In genomic region chr4:87835732-87836131, GRCh38 we compare ENCODE assay signal across 33 cellular contexts. TPM values are rescaled to one million over a fixed set of nuclear protein-coding genes. Genes with fewer than 3 reads are reported as not detected.
"Had no signal": no experiment of that assay in that cellular context is flagged by ENCODE, and none has a peak within 500 bp of the region (broad histone marks: within the 10 kb centered on the region; RNA-seq: fewer than 3 reads in every experiment).

No MANE protein-coding gene starts in this region.

- H3K9ac ChIP-seq: parathyroid adenoma had no signal

- H3K36me3 Mint-ChIP-seq: activated CD8-positive, alpha-beta memory T cell treated with anti-CD3 and anti-CD28 coated beads, Interleukin-2, amount 10 ng/mL, durations not matched to agents 7 days and 5 days; activated naive CD4-positive, alpha-beta T cell treated with anti-CD3 and anti-CD28 coated beads, Interleukin-2, amount 50 U/mL, for 72 hours; stimulated activated memory B cell treated with anti-CD40 and anti-IgM and Interleukin-4, amounts not matched to agents 10 μg/mL and 1 μg/mL and 100 μg/mL, for 72 hours had no signal

- H3K9me3 ChIP-seq: colonic mucosa, gastrocnemius medialis, left ventricle myocardium inferior, neutrophil, right lobe of liver, stomach, transverse colon, vagina had no signal

- H3K4me1 Mint-ChIP-seq: activated CD4-positive, alpha-beta T cell treated with anti-CD3 and anti-CD28 coated beads, Interleukin-2, amount 10 ng/mL, durations not matched to agents 7 days and 5 days; activated CD8-positive, alpha-beta memory T cell treated with anti-CD3 and anti-CD28 coated beads, Interleukin-2, amount 10 ng/mL, durations not matched to agents 7 days and 5 days; central memory CD8-positive, alpha-beta T cell; nephron; stimulated activated memory B cell treated with anti-CD40 and anti-IgM and Interleukin-4, amounts not matched to agents 10 μg/mL and 1 μg/mL and 100 μg/mL, for 72 hours had no signal

- H3K9me3 Mint-ChIP-seq: activated CD4-positive, alpha-beta T cell treated with anti-CD3 and anti-CD28 coated beads, Interleukin-2, amount 10 ng/mL, durations not matched to agents 7 days and 5 days; activated CD8-positive, alpha-beta T cell treated with anti-CD3 and anti-CD28 coated beads for 36 hours; activated naive CD4-positive, alpha-beta T cell treated with anti-CD3 and anti-CD28 coated beads, Interleukin-2, amount 50 U/mL, for 72 hours; activated T-helper 1 cell treated with anti-CD3 and anti-CD28 coated beads, Interleukin-12 subunit alpha, Interleukin-12 subunit beta, Interleukin-2, Interleukin-4 antibody, amounts not matched to agents 30 ng/mL and 10 ng/mL and 1 ng/mL, durations not matched to agents 14 hours and 24 hours and 36 hours; central memory CD8-positive, alpha-beta T cell; effector memory CD8-positive, alpha-beta T cell; nephron; stimulated activated memory B cell treated with anti-CD40 and anti-IgM and Interleukin-4, amounts not matched to agents 10 μg/mL and 1 μg/mL and 100 μg/mL, for 72 hours had no signal

- H3K36me3 ChIP-seq: colonic mucosa, gastrocnemius medialis, left ventricle myocardium inferior, neutrophil, right lobe of liver, stomach, transverse colon, vagina, WERI-Rb-1 had no signal

- H3K79me2 ChIP-seq: parathyroid adenoma had no signal

- H3K27ac ChIP-seq: colonic mucosa, gastrocnemius medialis, left ventricle myocardium inferior, neutrophil, parathyroid adenoma, right lobe of liver, stomach, transverse colon, vagina, WERI-Rb-1 had no signal

- ATAC-seq: activated CD8-positive, alpha-beta memory T cell treated with anti-CD3 and anti-CD28 coated beads, Interleukin-2, amount 10 ng/mL, durations not matched to agents 7 days and 5 days; activated CD8-positive, alpha-beta T cell treated with anti-CD3 and anti-CD28 coated beads for 36 hours; activated naive CD4-positive, alpha-beta T cell treated with anti-CD3 and anti-CD28 coated beads, Interleukin-2, amount 50 U/mL, for 72 hours; effector memory CD8-positive, alpha-beta T cell; esophagus mucosa; gastrocnemius medialis had no signal

- H3K27me3 ChIP-seq: colonic mucosa, dorsolateral prefrontal cortex, gastrocnemius medialis, neutrophil, right lobe of liver, transverse colon, vagina had no signal

- H3K4me1 ChIP-seq: colonic mucosa, gastrocnemius medialis, parathyroid adenoma, right lobe of liver, stomach, transverse colon, vagina had no signal

- H2AFZ ChIP-seq: parathyroid adenoma had no signal

- FAIRE-seq: endothelial cell of umbilical vein, small intestine had no signal

- H3K4me3 ChIP-seq: colonic mucosa, dorsolateral prefrontal cortex, gastrocnemius medialis, left ventricle myocardium inferior, right lobe of liver, stomach, transverse colon, vagina had no signal

- DNase-seq: activated CD4-positive, alpha-beta T cell treated with anti-CD3 and anti-CD28 coated beads, Interleukin-2, amount 10 ng/mL, durations not matched to agents 7 days and 5 days; activated CD4-positive, CD25-positive, alpha-beta regulatory T cell treated with anti-CD3 and anti-CD28 coated beads, Interleukin-2, amount 50 U/mL, for 72 hours; activated CD8-positive, alpha-beta memory T cell treated with anti-CD3 and anti-CD28 coated beads, Interleukin-2, amount 10 ng/mL, durations not matched to agents 7 days and 5 days; activated CD8-positive, alpha-beta T cell treated with anti-CD3 and anti-CD28 coated beads for 36 hours; activated gamma-delta T cell treated with Interleukin-2 at 50 U/mL for 16 hours; aorta; colonic mucosa; dorsolateral prefrontal cortex; effector memory CD8-positive, alpha-beta T cell; gastrocnemius medialis; hippocampal formation; kidney glomerular epithelial cell; left ventricle myocardium inferior; right lobe of liver; small intestine; stimulated activated CD4-positive, alpha-beta T cell treated with anti-CD3 and anti-CD28 coated beads, Interleukin-15, amount 100 ng/mL, for 24 hours; stomach; transverse colon; WERI-Rb-1 had no signal

- H3K27ac Mint-ChIP-seq: activated CD4-positive, alpha-beta T cell treated with anti-CD3 and anti-CD28 coated beads, Interleukin-2, amount 10 ng/mL, durations not matched to agents 7 days and 5 days; activated CD8-positive, alpha-beta memory T cell treated with anti-CD3 and anti-CD28 coated beads, Interleukin-2, amount 10 ng/mL, durations not matched to agents 7 days and 5 days; activated CD8-positive, alpha-beta T cell treated with anti-CD3 and anti-CD28 coated beads for 36 hours; activated naive CD4-positive, alpha-beta T cell treated with anti-CD3 and anti-CD28 coated beads, Interleukin-2, amount 50 U/mL, for 72 hours; activated T-helper 1 cell treated with anti-CD3 and anti-CD28 coated beads, Interleukin-12 subunit alpha, Interleukin-12 subunit beta, Interleukin-2, Interleukin-4 antibody, amounts not matched to agents 30 ng/mL and 10 ng/mL and 1 ng/mL, durations not matched to agents 14 hours and 24 hours and 36 hours; effector memory CD8-positive, alpha-beta T cell; nephron; stimulated activated memory B cell treated with anti-CD40 and anti-IgM and Interleukin-4, amounts not matched to agents 10 μg/mL and 1 μg/mL and 100 μg/mL, for 72 hours had no signal

- H3K4me3 Mint-ChIP-seq: activated CD4-positive, alpha-beta T cell treated with anti-CD3 and anti-CD28 coated beads, Interleukin-2, amount 10 ng/mL, durations not matched to agents 7 days and 5 days; activated CD8-positive, alpha-beta memory T cell treated with anti-CD3 and anti-CD28 coated beads, Interleukin-2, amount 10 ng/mL, durations not matched to agents 7 days and 5 days; activated CD8-positive, alpha-beta T cell treated with anti-CD3 and anti-CD28 coated beads for 36 hours; activated T-helper 1 cell treated with anti-CD3 and anti-CD28 coated beads, Interleukin-12 subunit alpha, Interleukin-12 subunit beta, Interleukin-2, Interleukin-4 antibody, amounts not matched to agents 30 ng/mL and 10 ng/mL and 1 ng/mL, durations not matched to agents 14 hours and 24 hours and 36 hours; central memory CD8-positive, alpha-beta T cell; effector memory CD8-positive, alpha-beta T cell; nephron; stimulated activated memory B cell treated with anti-CD40 and anti-IgM and Interleukin-4, amounts not matched to agents 10 μg/mL and 1 μg/mL and 100 μg/mL, for 72 hours had no signal

RNA-seq across cellular contexts. Expression of gene MEPE, which starts 3.0 kb away (rescaled TPM):
- total RNA-seq: activated CD4-positive, alpha-beta T cell treated with anti-CD3 and anti-CD28 coated beads, Interleukin-2, amount 10 ng/mL, durations not matched to agents 7 days and 5 days; activated CD8-positive, alpha-beta memory T cell treated with anti-CD3 and anti-CD28 coated beads, Interleukin-2, amount 10 ng/mL, durations not matched to agents 7 days and 5 days; activated CD8-positive, alpha-beta T cell treated with anti-CD3 and anti-CD28 coated beads for 36 hours; activated naive CD4-positive, alpha-beta T cell treated with anti-CD3 and anti-CD28 coated beads, Interleukin-2, amount 50 U/mL, for 72 hours; activated T-helper 1 cell treated with anti-CD3 and anti-CD28 coated beads, Interleukin-12 subunit alpha, Interleukin-12 subunit beta, Interleukin-2, Interleukin-4 antibody, amounts not matched to agents 30 ng/mL and 10 ng/mL and 1 ng/mL, durations not matched to agents 14 hours and 24 hours and 36 hours; aorta; colonic mucosa; endothelial cell of umbilical vein; esophagus mucosa; gastrocnemius medialis; left ventricle myocardium inferior; lung microvascular endothelial cell; pulmonary artery endothelial cell; right lobe of liver; stomach; T-helper 2 cell treated with Interferon-gamma antibody and Interleukin-4, amounts not matched to agents 100 ng/mL and 5 ng/mL, for 36 hours; transverse colon; vagina had no signal
- polyA plus RNA-seq: adipose tissue, aorta, endothelial cell of umbilical vein, small intestine, stomach had no signal

RNA-seq across cellular contexts. Expression of gene IBSP, which starts 36.4 kb away (rescaled TPM):
- total RNA-seq: activated CD4-positive, alpha-beta T cell treated with anti-CD3 and anti-CD28 coated beads, Interleukin-2, amount 10 ng/mL, durations not matched to agents 7 days and 5 days; activated CD8-positive, alpha-beta memory T cell treated with anti-CD3 and anti-CD28 coated beads, Interleukin-2, amount 10 ng/mL, durations not matched to agents 7 days and 5 days; activated CD8-positive, alpha-beta T cell treated with anti-CD3 and anti-CD28 coated beads for 36 hours; activated naive CD4-positive, alpha-beta T cell treated with anti-CD3 and anti-CD28 coated beads, Interleukin-2, amount 50 U/mL, for 72 hours; activated T-helper 1 cell treated with anti-CD3 and anti-CD28 coated beads, Interleukin-12 subunit alpha, Interleukin-12 subunit beta, Interleukin-2, Interleukin-4 antibody, amounts not matched to agents 30 ng/mL and 10 ng/mL and 1 ng/mL, durations not matched to agents 14 hours and 24 hours and 36 hours; colonic mucosa; endothelial cell of umbilical vein; esophagus mucosa; gastrocnemius medialis; left ventricle myocardium inferior; lung microvascular endothelial cell; pulmonary artery endothelial cell; right lobe of liver; stomach; T-helper 2 cell treated with Interferon-gamma antibody and Interleukin-4, amounts not matched to agents 100 ng/mL and 5 ng/mL, for 36 hours; transverse colon; vagina had no signal
- polyA plus RNA-seq: aorta, endothelial cell of umbilical vein, small intestine, stomach had no signal
